ENCODE assay signal across 1 cellular context in genomic region chr17:82292251-82293154, GRCh38.
A peak's percentile ranks its signal among the peaks of the same experiment; 100 is the strongest.
TF ChIP-seq lines count a peak whose summit lies in the region.

No MANE protein-coding gene starts in this region.

TF ChIP-seq in GM12878, 131 proteins besides CTCF, POLR2A, EP300 and RAD21 (continued from another document and continues in another):
- TF ChIP-seq, protein P1, sequence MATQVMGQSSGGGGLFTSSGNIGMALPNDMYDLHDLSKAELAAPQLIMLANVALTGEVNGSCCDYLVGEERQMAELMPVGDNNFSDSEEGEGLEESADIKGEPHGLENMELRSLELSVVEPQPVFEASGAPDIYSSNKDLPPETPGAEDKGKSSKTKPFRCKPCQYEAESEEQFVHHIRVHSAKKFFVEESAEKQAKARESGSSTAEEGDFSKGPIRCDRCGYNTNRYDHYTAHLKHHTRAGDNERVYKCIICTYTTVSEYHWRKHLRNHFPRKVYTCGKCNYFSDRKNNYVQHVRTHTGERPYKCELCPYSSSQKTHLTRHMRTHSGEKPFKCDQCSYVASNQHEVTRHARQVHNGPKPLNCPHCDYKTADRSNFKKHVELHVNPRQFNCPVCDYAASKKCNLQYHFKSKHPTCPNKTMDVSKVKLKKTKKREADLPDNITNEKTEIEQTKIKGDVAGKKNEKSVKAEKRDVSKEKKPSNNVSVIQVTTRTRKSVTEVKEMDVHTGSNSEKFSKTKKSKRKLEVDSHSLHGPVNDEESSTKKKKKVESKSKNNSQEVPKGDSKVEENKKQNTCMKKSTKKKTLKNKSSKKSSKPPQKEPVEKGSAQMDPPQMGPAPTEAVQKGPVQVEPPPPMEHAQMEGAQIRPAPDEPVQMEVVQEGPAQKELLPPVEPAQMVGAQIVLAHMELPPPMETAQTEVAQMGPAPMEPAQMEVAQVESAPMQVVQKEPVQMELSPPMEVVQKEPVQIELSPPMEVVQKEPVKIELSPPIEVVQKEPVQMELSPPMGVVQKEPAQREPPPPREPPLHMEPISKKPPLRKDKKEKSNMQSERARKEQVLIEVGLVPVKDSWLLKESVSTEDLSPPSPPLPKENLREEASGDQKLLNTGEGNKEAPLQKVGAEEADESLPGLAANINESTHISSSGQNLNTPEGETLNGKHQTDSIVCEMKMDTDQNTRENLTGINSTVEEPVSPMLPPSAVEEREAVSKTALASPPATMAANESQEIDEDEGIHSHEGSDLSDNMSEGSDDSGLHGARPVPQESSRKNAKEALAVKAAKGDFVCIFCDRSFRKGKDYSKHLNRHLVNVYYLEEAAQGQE (IDR thresholded peaks at IDR 0.05; ENCODE audit: low read depth, low read length): no peak
- TF ChIP-seq CREB1 (IDR thresholded peaks at IDR 0.05; ENCODE audit: low read depth): peak; percentile 43; the same call in 1 of the 2 replicates
- peak; percentile 59 for TF ChIP-seq KLF5 (IDR thresholded peaks at IDR 0.05; ENCODE audit: partially characterized antibody)
- peak in 1 of 2 experiments; percentile 34; a peak in 1 of 4 replicates for TF ChIP-seq SRF (IDR thresholded peaks at IDR 0.05; ENCODE audit: low read depth in 2 of 2, low read length in 2 of 2)
- peak; percentile 55; the same call in 1 of the 2 replicates for TF ChIP-seq NBN (IDR thresholded peaks at IDR 0.05)
- TF ChIP-seq POLR2AphosphoS5 (IDR thresholded peaks at IDR 0.05; ENCODE audit: low read length): peak; percentile 94
- peak; percentile 92 for TF ChIP-seq MEF2B (IDR thresholded peaks at IDR 0.05; ENCODE audit: partially characterized antibody, poor library complexity, severe bottlenecking)
- TF ChIP-seq SMAD5 (IDR thresholded peaks at IDR 0.05; ENCODE audit: low read depth): peak; percentile 85
- TF ChIP-seq USF1 (IDR thresholded peaks at IDR 0.05; ENCODE audit: borderline replicate concordance, extremely low read length, insufficient read depth, low read depth, low read length): peak; percentile 98
- TF ChIP-seq NFIC (IDR thresholded peaks at IDR 0.05; ENCODE audit: low read depth, low read length): peak; percentile 35; the same call in 1 of the 2 replicates
- peak; percentile 28; the same call in 1 of the 2 replicates for TF ChIP-seq SMARCA5 (IDR thresholded peaks at IDR 0.05)
- TF ChIP-seq MAX (IDR thresholded peaks at IDR 0.05; ENCODE audit: low read depth, low read length): peak; percentile 97
- TF ChIP-seq MEF2A (IDR thresholded peaks at IDR 0.05; ENCODE audit: insufficient read depth, low read depth, low read length): peak; percentile 93
- TF ChIP-seq ZBTB11 (CRISPR knock-in tag; IDR thresholded peaks at IDR 0.05): no peak
- peak; percentile 61 to 92; a peak in 3 of 4 replicates for TF ChIP-seq BHLHE40 (IDR thresholded peaks at IDR 0.05; ENCODE audit: borderline replicate concordance in 1 of 2, low read depth in 2 of 2, low read length in 1 of 2)
- TF ChIP-seq, protein P2, sequence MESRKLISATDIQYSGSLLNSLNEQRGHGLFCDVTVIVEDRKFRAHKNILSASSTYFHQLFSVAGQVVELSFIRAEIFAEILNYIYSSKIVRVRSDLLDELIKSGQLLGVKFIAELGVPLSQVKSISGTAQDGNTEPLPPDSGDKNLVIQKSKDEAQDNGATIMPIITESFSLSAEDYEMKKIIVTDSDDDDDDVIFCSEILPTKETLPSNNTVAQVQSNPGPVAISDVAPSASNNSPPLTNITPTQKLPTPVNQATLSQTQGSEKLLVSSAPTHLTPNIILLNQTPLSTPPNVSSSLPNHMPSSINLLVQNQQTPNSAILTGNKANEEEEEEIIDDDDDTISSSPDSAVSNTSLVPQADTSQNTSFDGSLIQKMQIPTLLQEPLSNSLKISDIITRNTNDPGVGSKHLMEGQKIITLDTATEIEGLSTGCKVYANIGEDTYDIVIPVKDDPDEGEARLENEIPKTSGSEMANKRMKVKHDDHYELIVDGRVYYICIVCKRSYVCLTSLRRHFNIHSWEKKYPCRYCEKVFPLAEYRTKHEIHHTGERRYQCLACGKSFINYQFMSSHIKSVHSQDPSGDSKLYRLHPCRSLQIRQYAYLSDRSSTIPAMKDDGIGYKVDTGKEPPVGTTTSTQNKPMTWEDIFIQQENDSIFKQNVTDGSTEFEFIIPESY (IDR thresholded peaks at IDR 0.05): no peak
- TF ChIP-seq RB1 (IDR thresholded peaks at IDR 0.05; ENCODE audit: borderline replicate concordance): peak; percentile 18; the same call in 1 of the 2 replicates
- peak; percentile 80 for TF ChIP-seq CBFB (IDR thresholded peaks at IDR 0.05; ENCODE audit: low read depth)
- peak; percentile 99 for TF ChIP-seq RAD51 (IDR thresholded peaks at IDR 0.05)
- peak; percentile 78 for TF ChIP-seq YY1 (IDR thresholded peaks at IDR 0.05; ENCODE audit: low read depth, low read length)
- peak; percentile 76 for TF ChIP-seq NR2F1 (conservative IDR thresholded peaks at IDR 0.05)
- no peak for TF ChIP-seq KAT2A (conservative IDR thresholded peaks at IDR 0.05; ENCODE audit: control insufficient read depth, low read depth, low read length)
- no peak for TF ChIP-seq ZNF274 (IDR thresholded peaks at IDR 0.05; ENCODE audit: insufficient read depth, insufficient read length)
- peak; percentile 15; the same call in 1 of the 2 replicates for TF ChIP-seq TCF3 (IDR thresholded peaks at IDR 0.05; ENCODE audit: borderline replicate concordance, insufficient read depth, low read depth, low read length)
- TF ChIP-seq JUNB (IDR thresholded peaks at IDR 0.05): no peak
- peak; percentile 52; the same call in 1 of the 2 replicates for TF ChIP-seq ZBED1 (IDR thresholded peaks at IDR 0.05; ENCODE audit: borderline replicate concordance)
- TF ChIP-seq POLR2AphosphoS2 (IDR thresholded peaks at IDR 0.05; ENCODE audit: low read depth, low read length): peak; percentile 83
- TF ChIP-seq SREBF1 (IDR thresholded peaks at IDR 0.05; ENCODE audit: low read length): no peak
- TF ChIP-seq YBX1 (IDR thresholded peaks at IDR 0.05): no peak
- 0 out of 2 replicates have a peak, but pooled peaks have one; percentile 48 for TF ChIP-seq CHD2 (IDR thresholded peaks at IDR 0.05; ENCODE audit: borderline replicate concordance, low read depth, low read length)
- peak; percentile 88; the same call in 1 of the 2 replicates for TF ChIP-seq PML (IDR thresholded peaks at IDR 0.05; ENCODE audit: low read length)
- no peak for TF ChIP-seq ZNF24 (IDR thresholded peaks at IDR 0.05)
- TF ChIP-seq SIX5 (IDR thresholded peaks at IDR 0.05; ENCODE audit: low read depth, low read length, severe bottlenecking): no peak
- peak; percentile 70 for TF ChIP-seq FOS (IDR thresholded peaks at IDR 0.05; ENCODE audit: borderline replicate concordance, extremely low read depth, insufficient read length)
- peak; percentile 80 for TF ChIP-seq HDAC6 (IDR thresholded peaks at IDR 0.05; ENCODE audit: unreplicated experiment)
- peak; percentile 19; the same call in 1 of the 2 replicates for TF ChIP-seq ELK1 (IDR thresholded peaks at IDR 0.05; ENCODE audit: low read depth, low read length)
- TF ChIP-seq, protein P3, sequence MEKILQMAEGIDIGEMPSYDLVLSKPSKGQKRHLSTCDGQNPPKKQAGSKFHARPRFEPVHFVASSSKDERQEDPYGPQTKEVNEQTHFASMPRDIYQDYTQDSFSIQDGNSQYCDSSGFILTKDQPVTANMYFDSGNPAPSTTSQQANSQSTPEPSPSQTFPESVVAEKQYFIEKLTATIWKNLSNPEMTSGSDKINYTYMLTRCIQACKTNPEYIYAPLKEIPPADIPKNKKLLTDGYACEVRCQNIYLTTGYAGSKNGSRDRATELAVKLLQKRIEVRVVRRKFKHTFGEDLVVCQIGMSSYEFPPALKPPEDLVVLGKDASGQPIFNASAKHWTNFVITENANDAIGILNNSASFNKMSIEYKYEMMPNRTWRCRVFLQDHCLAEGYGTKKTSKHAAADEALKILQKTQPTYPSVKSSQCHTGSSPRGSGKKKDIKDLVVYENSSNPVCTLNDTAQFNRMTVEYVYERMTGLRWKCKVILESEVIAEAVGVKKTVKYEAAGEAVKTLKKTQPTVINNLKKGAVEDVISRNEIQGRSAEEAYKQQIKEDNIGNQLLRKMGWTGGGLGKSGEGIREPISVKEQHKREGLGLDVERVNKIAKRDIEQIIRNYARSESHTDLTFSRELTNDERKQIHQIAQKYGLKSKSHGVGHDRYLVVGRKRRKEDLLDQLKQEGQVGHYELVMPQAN (conservative IDR thresholded peaks at IDR 0.05): peak; percentile 75
- TF ChIP-seq TAF1 (IDR thresholded peaks at IDR 0.05; ENCODE audit: borderline replicate concordance, low read depth, low read length): peak; percentile 66; the same call in 1 of the 2 replicates
- TF ChIP-seq NRF1 (conservative IDR thresholded peaks at IDR 0.05; ENCODE audit: low read depth, low read length): no peak
- TF ChIP-seq IKZF2 (IDR thresholded peaks at IDR 0.05): peak; percentile 35 to 53; a peak in 3 of 4 replicates
- TF ChIP-seq IRF3 (IDR thresholded peaks at IDR 0.05): peak; percentile 74; the same call in 1 of the 2 replicates
- no peak for TF ChIP-seq NFXL1 (IDR thresholded peaks at IDR 0.05; ENCODE audit: borderline replicate concordance)
- no peak for TF ChIP-seq STAT1 (conservative IDR thresholded peaks at IDR 0.05)
- peak; percentile 93 for TF ChIP-seq IKZF1 (conservative IDR thresholded peaks at IDR 0.05)
- TF ChIP-seq USF2 (IDR thresholded peaks at IDR 0.05; ENCODE audit: borderline replicate concordance, low read depth, low read length): peak; percentile 98
- no peak for TF ChIP-seq ZNF384 (IDR thresholded peaks at IDR 0.05; ENCODE audit: borderline replicate concordance, low read depth, low read length)
- no peak for TF ChIP-seq ZZZ3 (IDR thresholded peaks at IDR 0.05; ENCODE audit: control insufficient read depth, insufficient read length, low read depth)
